Comparison of ENCODE assay signal across 23 cellular contexts in the genomic region with DNA sequence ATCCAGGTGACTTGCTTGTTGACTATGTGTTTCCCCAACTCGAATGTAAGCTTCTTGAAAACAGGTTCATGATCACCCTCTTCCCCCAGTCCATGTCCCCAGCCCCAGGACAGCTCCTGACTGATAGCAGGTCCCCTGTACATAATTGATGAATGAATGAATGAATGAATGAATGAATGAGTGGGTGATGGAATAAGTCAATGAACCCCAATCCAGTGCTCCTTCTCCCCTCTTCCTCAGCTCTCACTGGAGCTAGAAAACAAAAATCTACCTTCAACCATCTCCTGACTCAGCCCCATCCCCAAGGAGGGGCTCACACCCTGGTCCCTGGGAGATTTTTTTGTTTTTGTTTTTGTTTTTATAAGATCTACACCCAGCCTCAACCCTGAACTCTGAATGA. TPM values are rescaled to one million over a fixed set of nuclear protein-coding genes. Genes with fewer than 3 reads are reported as not detected.
"Had no signal": no experiment of that assay in that cellular context is flagged by ENCODE, and none has a peak within 500 bp of the region (broad histone marks: within the 10 kb centered on the region; RNA-seq: fewer than 3 reads in every experiment).

No MANE protein-coding gene starts in this region.

- H3K4me1 ChIP-seq: prostate gland, thyroid gland, vagina had no signal

- H3K27me3 ChIP-seq: suprapubic skin, thyroid gland, vagina had no signal

- H3K9ac ChIP-seq: parathyroid adenoma had no signal

- H3K79me2 ChIP-seq: hepatocyte, parathyroid adenoma had no signal

- ATAC-seq: left colon, left ventricle myocardium superior, sciatic nerve had no signal

- H3K9me3 ChIP-seq: prostate gland, suprapubic skin, thyroid gland, vagina had no signal

- H3K36me3 ChIP-seq: prostate gland, suprapubic skin, thyroid gland, vagina had no signal

- H3K4me3 ChIP-seq: coronary artery, dorsolateral prefrontal cortex, hepatocyte, lung, prostate gland, suprapubic skin, thyroid gland, vagina had no signal

- H3K27ac Mint-ChIP-seq: nephron, type B pancreatic cell had no signal

- H3K27ac ChIP-seq: coronary artery, dorsolateral prefrontal cortex, hepatocyte, parathyroid adenoma, prostate gland, suprapubic skin, thyroid gland, vagina had no signal

- H3K9me3 Mint-ChIP-seq: nephron, type B pancreatic cell had no signal

- H2AFZ ChIP-seq: hepatocyte, parathyroid adenoma had no signal

- DNase-seq: dorsolateral prefrontal cortex; effector CD8-positive, alpha-beta T cell; foreskin melanocyte; head of caudate nucleus; left colon; left ventricle myocardium superior; mesendoderm; naive B cell; occipital lobe; retina; stimulated activated CD4-positive, alpha-beta T cell treated with anti-CD3 and anti-CD28 coated beads, Interleukin-4, amount 100 ng/mL, for 4 hours; stimulated activated naive CD4-positive, alpha-beta T cell treated with Interleukin-2 at 50 U/mL for 16 hours; thyroid gland had no signal

- H3K4me3 Mint-ChIP-seq: nephron, type B pancreatic cell had no signal

- H3K27me3 Mint-ChIP-seq: naive B cell had no signal

- H3K4me2 ChIP-seq: hepatocyte had no signal

- H3K36me3 Mint-ChIP-seq: type B pancreatic cell had no signal

RNA-seq across cellular contexts. Expression of a gene that starts 42.2 kb away (rescaled TPM):
- total RNA-seq: hepatocyte had no signal
